ENCODE assay signal across 8 cellular contexts in the genomic region with DNA sequence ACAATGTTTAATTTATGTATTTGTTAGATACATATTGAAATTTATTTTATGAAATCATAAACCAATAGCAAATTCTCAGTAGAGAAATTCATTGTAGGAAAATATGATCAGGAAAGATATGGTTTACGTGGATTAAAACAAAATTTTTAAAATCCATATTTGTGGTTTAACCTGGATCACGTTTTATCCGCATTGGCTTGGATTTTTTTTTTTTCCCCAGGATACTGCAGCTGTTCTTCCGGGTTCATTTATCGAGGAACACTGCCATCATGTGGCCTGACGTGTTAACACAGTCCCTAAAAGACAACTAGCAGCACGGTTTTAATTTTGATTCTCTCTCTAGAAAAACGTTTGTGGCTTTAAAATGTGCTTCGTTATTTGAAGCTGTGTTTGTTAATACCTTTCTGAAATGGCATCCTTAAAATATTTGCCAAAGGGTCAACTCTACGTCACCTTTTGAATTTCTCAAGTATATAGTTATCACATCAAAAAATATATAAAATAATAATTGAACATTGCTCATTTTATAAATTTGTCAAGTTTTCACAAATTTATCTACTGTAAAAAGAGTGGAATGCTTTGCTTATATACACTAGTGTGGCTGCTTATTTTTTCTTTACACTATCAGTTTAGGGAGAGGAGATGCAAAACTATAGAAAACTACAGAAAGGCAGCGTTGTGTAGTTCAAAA. TPM values are rescaled to one million over a fixed set of nuclear protein-coding genes. Genes with fewer than 3 reads are reported as not detected.
DNase-seq lines count a peak whose midpoint lies in the region; ATAC-seq lines count a peak whose summit lies in the region.

No MANE protein-coding gene starts in this region.

- no peak overlapping the region for H3K4me3 Mint-ChIP-seq in T-helper 2 cell treated with Interferon-gamma antibody and Interleukin-4, amounts not matched to agents 5 μg/mL and 100 μg/mL, for 36 hours
- peak overlapping the region; percentile 46 to 78 (median 72) for H3K4me3 Mint-ChIP-seq in immature natural killer cell

- H3K9me3 Mint-ChIP-seq in T-helper 2 cell treated with Interferon-gamma antibody and Interleukin-4, amounts not matched to agents 5 μg/mL and 100 μg/mL, for 36 hours = no peaks in the 10 kb centered on the region
- no peaks in the 10 kb centered on the region for H3K9me3 Mint-ChIP-seq in immature natural killer cell

- ATAC-seq in HG02870 (IDR thresholded peaks at IDR 0.05; ENCODE audit: unreplicated experiment) = peak; percentile 53

- in situ Hi-C loops in T47D (cut with HindIII; ENCODE audit: low pct_unique_long_range_greater_than_20kb, low sequenced_read_pairs) = no loop called here

- peak; percentile 61 to 76 for DNase-seq in NCI-H524 (lab: John Stamatoyannopoulos, UW)
- DNase-seq in NCI-H524 treated with DMSO at 0.1 percent for 48 hours (lab: John Stamatoyannopoulos, UW) = no peak
- DNase-seq in NCI-H146 (lab: John Stamatoyannopoulos, UW) = peak; percentile 80
- DNase-seq in T-helper 2 cell treated with Interferon-gamma antibody and Interleukin-4, amounts not matched to agents 5 μg/mL and 100 μg/mL, for 36 hours (ENCODE audit: low spot score) = peak; percentile 21
- DNase-seq in T47D (ENCODE audit: low read depth in 1 of 2, low spot score in 1 of 2) = peak; percentile 18 to 68
- peak; percentile 51 to 65 (median 60) for DNase-seq in immature natural killer cell
- DNase-seq in stimulated activated CD4-positive, alpha-beta T cell treated with anti-CD3 and anti-CD28 coated beads, Interleukin-15, amount 100 ng/mL, for 24 hours = peak; percentile 63

- no peaks in the 10 kb centered on the region for H3K4me1 Mint-ChIP-seq in T-helper 2 cell treated with Interferon-gamma antibody and Interleukin-4, amounts not matched to agents 5 μg/mL and 100 μg/mL, for 36 hours (ENCODE audit: low read depth)
- H3K4me1 Mint-ChIP-seq in immature natural killer cell = peaks cover 8 to 23% of the 10 kb centered on the region in 2 donors

- H3K27me3 Mint-ChIP-seq in T-helper 2 cell treated with Interferon-gamma antibody and Interleukin-4, amounts not matched to agents 5 μg/mL and 100 μg/mL, for 36 hours (ENCODE audit: low read depth) = peaks cover 2% of the 10 kb centered on the region
- H3K27me3 Mint-ChIP-seq in immature natural killer cell (ENCODE audit: low read depth in 3 of 3) = no peaks in the 10 kb centered on the region

- no peaks in the 10 kb centered on the region for H3K36me3 Mint-ChIP-seq in T-helper 2 cell treated with Interferon-gamma antibody and Interleukin-4, amounts not matched to agents 5 μg/mL and 100 μg/mL, for 36 hours (ENCODE audit: low read depth)
- no peaks in the 10 kb centered on the region for H3K36me3 Mint-ChIP-seq in immature natural killer cell

- H3K27ac Mint-ChIP-seq in T-helper 2 cell treated with Interferon-gamma antibody and Interleukin-4, amounts not matched to agents 5 μg/mL and 100 μg/mL, for 36 hours = no peak overlapping the region
- peak overlapping the region in 4 of 6 donors; percentile 25 to 84 (median 71) for H3K27ac Mint-ChIP-seq in immature natural killer cell

RNA-seq across cellular contexts. Expression of a gene that starts 8.7 kb away (rescaled TPM):
- not detected for polyA plus RNA-seq in immature natural killer cell

RNA-seq across cellular contexts. Expression of a gene that starts 42.2 kb away (rescaled TPM):
- 10 to 100 TPM; 11.5 to 32.3 (median 19.1) TPM for polyA plus RNA-seq in immature natural killer cell
